In genomic region chr4:98744372-98745150, GRCh38 we compare ENCODE assay signal across 14 cellular contexts.
"Had no signal": no experiment of that assay in that cellular context is flagged by ENCODE, and none has a peak within 500 bp of the region (broad histone marks: within the 10 kb centered on the region; RNA-seq: fewer than 3 reads in every experiment).

No MANE protein-coding gene starts in this region.

- H3K27me3 ChIP-seq: brain microvascular endothelial cell, right atrium auricular region, suprapubic skin had no signal

- H3K27ac ChIP-seq: brain microvascular endothelial cell, right atrium auricular region, suprapubic skin had no signal

- H3K36me3 ChIP-seq: brain microvascular endothelial cell, right atrium auricular region, suprapubic skin had no signal

- DNase-seq: activated CD4-positive, alpha-beta T cell treated with anti-CD3 and anti-CD28 coated beads, Interleukin-2, amount 10 ng/mL, durations not matched to agents 24 days and 14 days; activated CD4-positive, CD25-positive, alpha-beta regulatory T cell; activated CD8-positive, alpha-beta memory T cell treated with anti-CD3 and anti-CD28 coated beads, Interleukin-2, amount 50 U/mL, for 48 hours; activated CD8-positive, alpha-beta T cell treated with anti-CD3 and anti-CD28 coated beads, Interleukin-2, amount 10 ng/mL, durations not matched to agents 7 days and 5 days; activated gamma-delta T cell treated with Interleukin-2 at 50 U/mL for 16 hours; activated T-cell treated with anti-CD3 and anti-CD28 coated beads, Interleukin-2, amount 50 U/mL, for 72 hours; left ventricle myocardium superior; stimulated activated CD4-positive, alpha-beta T cell treated with anti-CD3 and anti-CD28 coated beads, Interleukin-4, amount 100 ng/mL, for 24 hours; stimulated activated CD8-positive, alpha-beta memory T cell treated with anti-CD3 and anti-CD28 coated beads, Interleukin-4, amount 100 ng/mL, for 48 hours; stimulated activated naive CD4-positive, alpha-beta T cell treated with Interleukin-2 at 50 U/mL for 16 hours had no signal

- H3K4me1 ChIP-seq: right atrium auricular region, suprapubic skin had no signal

- H3K4me3 ChIP-seq: right atrium auricular region, suprapubic skin had no signal

- H3K9me3 ChIP-seq: right atrium auricular region, suprapubic skin had no signal

- ATAC-seq: activated CD8-positive, alpha-beta T cell treated with anti-CD3 and anti-CD28 coated beads, Interleukin-2, amount 10 ng/mL, durations not matched to agents 7 days and 5 days; activated T-cell treated with anti-CD3 and anti-CD28 coated beads, Interleukin-2, amount 50 U/mL, for 72 hours; natural killer cell treated with Interleukin-12 subunit alpha and Interleukin-12 subunit beta and Interleukin-15 and Interleukin-18, amount 100 ng/mL, for 72 hours had no signal
